Comparison of ENCODE assay signal across 1 cellular context in the genomic region with DNA sequence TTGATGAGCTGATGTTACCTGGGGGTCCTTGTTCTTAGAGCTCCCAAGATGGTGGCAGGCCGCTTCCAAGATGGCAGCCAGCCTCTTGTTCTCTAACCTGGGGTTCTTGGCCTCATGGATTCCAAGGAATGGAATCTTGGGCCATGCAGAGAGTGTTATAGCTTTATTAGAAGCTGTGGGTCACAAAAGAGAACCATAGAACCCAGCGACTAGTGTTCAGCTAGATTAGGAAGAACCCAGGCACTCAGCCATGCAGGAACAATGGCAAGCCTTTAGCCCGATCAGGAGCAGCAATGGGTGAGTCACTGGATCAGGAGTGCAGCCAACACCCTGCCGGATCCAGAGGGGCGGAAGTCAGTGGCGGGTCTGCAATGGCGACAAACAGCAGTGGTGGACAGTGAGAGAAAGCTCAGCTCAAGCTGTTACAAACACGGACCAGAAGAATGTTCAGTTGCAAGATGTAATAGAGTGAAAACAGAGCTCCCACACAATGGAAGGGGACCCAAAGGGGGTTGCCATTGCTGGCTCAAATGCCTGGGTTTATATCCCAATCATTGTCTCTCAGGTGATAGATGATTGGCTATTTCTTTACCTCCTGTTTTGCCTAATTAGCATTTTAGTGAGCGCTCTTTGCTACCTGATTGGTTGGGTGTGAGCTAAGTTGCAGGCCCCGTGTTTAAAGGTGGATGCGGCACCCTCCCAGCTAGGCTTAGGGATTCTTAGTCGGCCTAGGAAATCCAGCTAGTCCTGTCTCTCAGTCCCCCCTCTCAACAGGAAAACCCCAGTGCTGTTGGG.
TF ChIP-seq lines count a peak whose summit lies in the region.
"Not testable (repeated sequence)": the region's sequence is repeated elsewhere in the genome, so short reads cannot be mapped to it uniquely, and the experiment has no call there.

No MANE protein-coding gene starts in this region.

TF ChIP-seq in K562, 482 proteins besides CTCF, POLR2A, EP300 and RAD21 (continued from another document and continues in another):
- TF ChIP-seq ELF4 (CRISPR knock-in tag; IDR thresholded peaks at IDR 0.05) (0 out of 2 replicates have a peak, but pooled peaks have one; percentile 27), ZNF165 (CRISPR knock-in tag; IDR thresholded peaks at IDR 0.05; ENCODE audit: borderline replicate concordance) (peak; percentile 38; the same call in 1 of the 2 replicates), MYC (CRISPR knock-in tag; IDR thresholded peaks at IDR 0.05; ENCODE audit: borderline replicate concordance, low read depth) (peak; percentile 34; the same call in 1 of the 2 replicates), HDAC8 (tag; IDR thresholded peaks at IDR 0.05) (peak; percentile 89), HIVEP1 (CRISPR knock-in tag; IDR thresholded peaks at IDR 0.05) (peak; percentile 6; the same call in 1 of the 2 replicates), ZNF766 (CRISPR knock-in tag; conservative IDR thresholded peaks at IDR 0.05) (peak; percentile 90), PTTG1 (tag; IDR thresholded peaks at IDR 0.05; ENCODE audit: low read depth) (peak; percentile 84), RBFOX2 (IDR thresholded peaks at IDR 0.05; ENCODE audit: low read depth, low read length) (0 out of 2 replicates have a peak, but pooled peaks have one; percentile 18), GABPB1 (CRISPR knock-in tag; IDR thresholded peaks at IDR 0.05) (peak; percentile 57; the same call in 1 of the 2 replicates), JUN (IDR thresholded peaks at IDR 0.05; ENCODE audit: borderline replicate concordance, low read depth, low read length) (0 out of 2 replicates have a peak, but pooled peaks have one; percentile 26), TRIM24 (IDR thresholded peaks at IDR 0.05) (peak in 1 of 2 experiments; percentile 9; a peak in 1 of 4 replicates), GTF2A2 (tag; IDR thresholded peaks at IDR 0.05) (peak; percentile 83), NFRKB (IDR thresholded peaks at IDR 0.05; ENCODE audit: low read depth) (peak; percentile 58; the same call in 1 of the 2 replicates), SMAD3 (CRISPR knock-in tag; conservative IDR thresholded peaks at IDR 0.05) (peak; percentile 55), NFIC (IDR thresholded peaks at IDR 0.05) (peak; percentile 40), SPI1 (IDR thresholded peaks at IDR 0.05; ENCODE audit: borderline replicate concordance, low read depth, low read length) (0 out of 2 replicates have a peak, but pooled peaks have one; percentile 24), FOSL1 (tag; conservative IDR thresholded peaks at IDR 0.05) (peak; percentile 91), ARID1B (IDR thresholded peaks at IDR 0.05) (peak; percentile 40; the same call in 1 of the 2 replicates), DDX20 (tag; IDR thresholded peaks at IDR 0.05; ENCODE audit: low read depth) (peak; percentile 75), ZNF79 (CRISPR knock-in tag; IDR thresholded peaks at IDR 0.05; ENCODE audit: low read depth) (0 out of 2 replicates have a peak, but pooled peaks have one; percentile 10), JUND (IDR thresholded peaks at IDR 0.05; ENCODE audit: borderline replicate concordance, low read depth, low read length) (peak; percentile 80), JUND (tag; IDR thresholded peaks at IDR 0.05; ENCODE audit: borderline replicate concordance, low read depth, low read length) (peak; percentile 60; the same call in 1 of the 3 replicates), BACH1 (tag; IDR thresholded peaks at IDR 0.05) (peak; percentile 65; the same call in 1 of the 2 replicates), TEAD2 (tag; IDR thresholded peaks at IDR 0.05) (0 out of 2 replicates have a peak, but pooled peaks have one; percentile 1), EHMT2 (IDR thresholded peaks at IDR 0.05) (peak; percentile 82; the same call in 1 of the 2 replicates)
- TF ChIP-seq MYC (IDR thresholded peaks at IDR 0.05; ENCODE audit: low read depth, low read length); JUN (CRISPR knock-in tag; IDR thresholded peaks at IDR 0.05; ENCODE audit: borderline replicate concordance): not testable (repeated sequence)
- TF ChIP-seq, protein P1, sequence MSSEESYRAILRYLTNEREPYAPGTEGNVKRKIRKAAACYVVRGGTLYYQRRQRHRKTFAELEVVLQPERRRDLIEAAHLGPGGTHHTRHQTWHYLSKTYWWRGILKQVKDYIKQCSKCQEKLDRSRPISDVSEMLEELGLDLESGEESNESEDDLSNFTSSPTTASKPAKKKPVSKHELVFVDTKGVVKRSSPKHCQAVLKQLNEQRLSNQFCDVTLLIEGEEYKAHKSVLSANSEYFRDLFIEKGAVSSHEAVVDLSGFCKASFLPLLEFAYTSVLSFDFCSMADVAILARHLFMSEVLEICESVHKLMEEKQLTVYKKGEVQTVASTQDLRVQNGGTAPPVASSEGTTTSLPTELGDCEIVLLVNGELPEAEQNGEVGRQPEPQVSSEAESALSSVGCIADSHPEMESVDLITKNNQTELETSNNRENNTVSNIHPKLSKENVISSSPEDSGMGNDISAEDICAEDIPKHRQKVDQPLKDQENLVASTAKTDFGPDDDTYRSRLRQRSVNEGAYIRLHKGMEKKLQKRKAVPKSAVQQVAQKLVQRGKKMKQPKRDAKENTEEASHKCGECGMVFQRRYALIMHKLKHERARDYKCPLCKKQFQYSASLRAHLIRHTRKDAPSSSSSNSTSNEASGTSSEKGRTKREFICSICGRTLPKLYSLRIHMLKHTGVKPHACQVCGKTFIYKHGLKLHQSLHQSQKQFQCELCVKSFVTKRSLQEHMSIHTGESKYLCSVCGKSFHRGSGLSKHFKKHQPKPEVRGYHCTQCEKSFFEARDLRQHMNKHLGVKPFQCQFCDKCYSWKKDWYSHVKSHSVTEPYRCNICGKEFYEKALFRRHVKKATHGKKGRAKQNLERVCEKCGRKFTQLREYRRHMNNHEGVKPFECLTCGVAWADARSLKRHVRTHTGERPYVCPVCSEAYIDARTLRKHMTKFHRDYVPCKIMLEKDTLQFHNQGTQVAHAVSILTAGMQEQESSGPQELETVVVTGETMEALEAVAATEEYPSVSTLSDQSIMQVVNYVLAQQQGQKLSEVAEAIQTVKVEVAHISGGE (CRISPR knock-in tag; IDR thresholded peaks at IDR 0.05): peak in 1 of 3 experiments; percentile 70; a peak in 2 of 6 replicates
- TF ChIP-seq, protein P2, sequence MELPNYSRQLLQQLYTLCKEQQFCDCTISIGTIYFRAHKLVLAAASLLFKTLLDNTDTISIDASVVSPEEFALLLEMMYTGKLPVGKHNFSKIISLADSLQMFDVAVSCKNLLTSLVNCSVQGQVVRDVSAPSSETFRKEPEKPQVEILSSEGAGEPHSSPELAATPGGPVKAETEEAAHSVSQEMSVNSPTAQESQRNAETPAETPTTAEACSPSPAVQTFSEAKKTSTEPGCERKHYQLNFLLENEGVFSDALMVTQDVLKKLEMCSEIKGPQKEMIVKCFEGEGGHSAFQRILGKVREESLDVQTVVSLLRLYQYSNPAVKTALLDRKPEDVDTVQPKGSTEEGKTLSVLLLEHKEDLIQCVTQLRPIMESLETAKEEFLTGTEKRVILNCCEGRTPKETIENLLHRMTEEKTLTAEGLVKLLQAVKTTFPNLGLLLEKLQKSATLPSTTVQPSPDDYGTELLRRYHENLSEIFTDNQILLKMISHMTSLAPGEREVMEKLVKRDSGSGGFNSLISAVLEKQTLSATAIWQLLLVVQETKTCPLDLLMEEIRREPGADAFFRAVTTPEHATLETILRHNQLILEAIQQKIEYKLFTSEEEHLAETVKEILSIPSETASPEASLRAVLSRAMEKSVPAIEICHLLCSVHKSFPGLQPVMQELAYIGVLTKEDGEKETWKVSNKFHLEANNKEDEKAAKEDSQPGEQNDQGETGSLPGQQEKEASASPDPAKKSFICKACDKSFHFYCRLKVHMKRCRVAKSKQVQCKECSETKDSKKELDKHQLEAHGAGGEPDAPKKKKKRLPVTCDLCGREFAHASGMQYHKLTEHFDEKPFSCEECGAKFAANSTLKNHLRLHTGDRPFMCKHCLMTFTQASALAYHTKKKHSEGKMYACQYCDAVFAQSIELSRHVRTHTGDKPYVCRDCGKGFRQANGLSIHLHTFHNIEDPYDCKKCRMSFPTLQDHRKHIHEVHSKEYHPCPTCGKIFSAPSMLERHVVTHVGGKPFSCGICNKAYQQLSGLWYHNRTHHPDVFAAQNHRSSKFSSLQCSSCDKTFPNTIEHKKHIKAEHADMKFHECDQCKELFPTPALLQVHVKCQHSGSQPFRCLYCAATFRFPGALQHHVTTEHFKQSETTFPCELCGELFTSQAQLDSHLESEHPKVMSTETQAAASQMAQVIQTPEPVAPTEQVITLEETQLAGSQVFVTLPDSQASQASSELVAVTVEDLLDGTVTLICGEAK (IDR thresholded peaks at IDR 0.05): 0 out of 2 replicates have a peak, but pooled peaks have one; percentile 19
- TF ChIP-seq, protein P2 (CRISPR knock-in tag; IDR thresholded peaks at IDR 0.05): not testable (repeated sequence)
- TF ChIP-seq, protein P3, sequence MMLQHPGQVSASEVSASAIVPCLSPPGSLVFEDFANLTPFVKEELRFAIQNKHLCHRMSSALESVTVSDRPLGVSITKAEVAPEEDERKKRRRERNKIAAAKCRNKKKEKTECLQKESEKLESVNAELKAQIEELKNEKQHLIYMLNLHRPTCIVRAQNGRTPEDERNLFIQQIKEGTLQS (IDR thresholded peaks at IDR 0.05): peak; percentile 74
- TF ChIP-seq, protein P3 (CRISPR knock-in tag; conservative IDR thresholded peaks at IDR 0.05): not testable (repeated sequence)
- TF ChIP-seq, protein P4, sequence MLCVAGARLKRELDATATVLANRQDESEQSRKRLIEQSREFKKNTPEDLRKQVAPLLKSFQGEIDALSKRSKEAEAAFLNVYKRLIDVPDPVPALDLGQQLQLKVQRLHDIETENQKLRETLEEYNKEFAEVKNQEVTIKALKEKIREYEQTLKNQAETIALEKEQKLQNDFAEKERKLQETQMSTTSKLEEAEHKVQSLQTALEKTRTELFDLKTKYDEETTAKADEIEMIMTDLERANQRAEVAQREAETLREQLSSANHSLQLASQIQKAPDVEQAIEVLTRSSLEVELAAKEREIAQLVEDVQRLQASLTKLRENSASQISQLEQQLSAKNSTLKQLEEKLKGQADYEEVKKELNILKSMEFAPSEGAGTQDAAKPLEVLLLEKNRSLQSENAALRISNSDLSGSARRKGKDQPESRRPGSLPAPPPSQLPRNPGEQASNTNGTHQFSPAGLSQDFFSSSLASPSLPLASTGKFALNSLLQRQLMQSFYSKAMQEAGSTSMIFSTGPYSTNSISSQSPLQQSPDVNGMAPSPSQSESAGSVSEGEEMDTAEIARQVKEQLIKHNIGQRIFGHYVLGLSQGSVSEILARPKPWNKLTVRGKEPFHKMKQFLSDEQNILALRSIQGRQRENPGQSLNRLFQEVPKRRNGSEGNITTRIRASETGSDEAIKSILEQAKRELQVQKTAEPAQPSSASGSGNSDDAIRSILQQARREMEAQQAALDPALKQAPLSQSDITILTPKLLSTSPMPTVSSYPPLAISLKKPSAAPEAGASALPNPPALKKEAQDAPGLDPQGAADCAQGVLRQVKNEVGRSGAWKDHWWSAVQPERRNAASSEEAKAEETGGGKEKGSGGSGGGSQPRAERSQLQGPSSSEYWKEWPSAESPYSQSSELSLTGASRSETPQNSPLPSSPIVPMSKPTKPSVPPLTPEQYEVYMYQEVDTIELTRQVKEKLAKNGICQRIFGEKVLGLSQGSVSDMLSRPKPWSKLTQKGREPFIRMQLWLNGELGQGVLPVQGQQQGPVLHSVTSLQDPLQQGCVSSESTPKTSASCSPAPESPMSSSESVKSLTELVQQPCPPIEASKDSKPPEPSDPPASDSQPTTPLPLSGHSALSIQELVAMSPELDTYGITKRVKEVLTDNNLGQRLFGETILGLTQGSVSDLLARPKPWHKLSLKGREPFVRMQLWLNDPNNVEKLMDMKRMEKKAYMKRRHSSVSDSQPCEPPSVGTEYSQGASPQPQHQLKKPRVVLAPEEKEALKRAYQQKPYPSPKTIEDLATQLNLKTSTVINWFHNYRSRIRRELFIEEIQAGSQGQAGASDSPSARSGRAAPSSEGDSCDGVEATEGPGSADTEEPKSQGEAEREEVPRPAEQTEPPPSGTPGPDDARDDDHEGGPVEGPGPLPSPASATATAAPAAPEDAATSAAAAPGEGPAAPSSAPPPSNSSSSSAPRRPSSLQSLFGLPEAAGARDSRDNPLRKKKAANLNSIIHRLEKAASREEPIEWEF (CRISPR knock-in tag; IDR thresholded peaks at IDR 0.05): peak; percentile 86
- TF ChIP-seq, protein P5, sequence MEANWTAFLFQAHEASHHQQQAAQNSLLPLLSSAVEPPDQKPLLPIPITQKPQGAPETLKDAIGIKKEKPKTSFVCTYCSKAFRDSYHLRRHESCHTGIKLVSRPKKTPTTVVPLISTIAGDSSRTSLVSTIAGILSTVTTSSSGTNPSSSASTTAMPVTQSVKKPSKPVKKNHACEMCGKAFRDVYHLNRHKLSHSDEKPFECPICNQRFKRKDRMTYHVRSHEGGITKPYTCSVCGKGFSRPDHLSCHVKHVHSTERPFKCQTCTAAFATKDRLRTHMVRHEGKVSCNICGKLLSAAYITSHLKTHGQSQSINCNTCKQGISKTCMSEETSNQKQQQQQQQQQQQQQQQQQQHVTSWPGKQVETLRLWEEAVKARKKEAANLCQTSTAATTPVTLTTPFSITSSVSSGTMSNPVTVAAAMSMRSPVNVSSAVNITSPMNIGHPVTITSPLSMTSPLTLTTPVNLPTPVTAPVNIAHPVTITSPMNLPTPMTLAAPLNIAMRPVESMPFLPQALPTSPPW (CRISPR knock-in tag; IDR thresholded peaks at IDR 0.05): peak; percentile 42
